Comparison of ENCODE assay signal across 1 cellular context in genomic region chr7:152463714-152464311, GRCh38.
TF ChIP-seq lines count a peak whose summit lies in the region.

No MANE protein-coding gene starts in this region.

TF ChIP-seq in HepG2, 621 proteins besides CTCF, POLR2A, EP300 and RAD21 (continued from another document):
- TF ChIP-seq, protein P1, sequence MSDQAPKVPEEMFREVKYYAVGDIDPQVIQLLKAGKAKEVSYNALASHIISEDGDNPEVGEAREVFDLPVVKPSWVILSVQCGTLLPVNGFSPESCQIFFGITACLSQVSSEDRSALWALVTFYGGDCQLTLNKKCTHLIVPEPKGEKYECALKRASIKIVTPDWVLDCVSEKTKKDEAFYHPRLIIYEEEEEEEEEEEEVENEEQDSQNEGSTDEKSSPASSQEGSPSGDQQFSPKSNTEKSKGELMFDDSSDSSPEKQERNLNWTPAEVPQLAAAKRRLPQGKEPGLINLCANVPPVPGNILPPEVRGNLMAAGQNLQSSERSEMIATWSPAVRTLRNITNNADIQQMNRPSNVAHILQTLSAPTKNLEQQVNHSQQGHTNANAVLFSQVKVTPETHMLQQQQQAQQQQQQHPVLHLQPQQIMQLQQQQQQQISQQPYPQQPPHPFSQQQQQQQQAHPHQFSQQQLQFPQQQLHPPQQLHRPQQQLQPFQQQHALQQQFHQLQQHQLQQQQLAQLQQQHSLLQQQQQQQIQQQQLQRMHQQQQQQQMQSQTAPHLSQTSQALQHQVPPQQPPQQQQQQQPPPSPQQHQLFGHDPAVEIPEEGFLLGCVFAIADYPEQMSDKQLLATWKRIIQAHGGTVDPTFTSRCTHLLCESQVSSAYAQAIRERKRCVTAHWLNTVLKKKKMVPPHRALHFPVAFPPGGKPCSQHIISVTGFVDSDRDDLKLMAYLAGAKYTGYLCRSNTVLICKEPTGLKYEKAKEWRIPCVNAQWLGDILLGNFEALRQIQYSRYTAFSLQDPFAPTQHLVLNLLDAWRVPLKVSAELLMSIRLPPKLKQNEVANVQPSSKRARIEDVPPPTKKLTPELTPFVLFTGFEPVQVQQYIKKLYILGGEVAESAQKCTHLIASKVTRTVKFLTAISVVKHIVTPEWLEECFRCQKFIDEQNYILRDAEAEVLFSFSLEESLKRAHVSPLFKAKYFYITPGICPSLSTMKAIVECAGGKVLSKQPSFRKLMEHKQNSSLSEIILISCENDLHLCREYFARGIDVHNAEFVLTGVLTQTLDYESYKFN (CRISPR knock-in tag; conservative IDR thresholded peaks at IDR 0.05), result peak; percentile 43
- TF ChIP-seq CCDC6 (CRISPR knock-in tag; IDR thresholded peaks at IDR 0.05) (no peak), SP4 (CRISPR knock-in tag; IDR thresholded peaks at IDR 0.05) (peak; percentile 97), HCFC1 (IDR thresholded peaks at IDR 0.05; ENCODE audit: low read depth, low read length) (peak; percentile 30; the same call in 1 of the 2 replicates), NR1H2 (CRISPR knock-in tag; IDR thresholded peaks at IDR 0.05; ENCODE audit: borderline replicate concordance, low read depth) (peak; percentile 13; the same call in 1 of the 2 replicates), ELF3 (CRISPR knock-in tag; IDR thresholded peaks at IDR 0.05) (peak; percentile 80; the same call in 1 of the 2 replicates), ZNF329 (CRISPR knock-in tag; IDR thresholded peaks at IDR 0.05; ENCODE audit: low read depth) (0 out of 2 replicates have a peak, but pooled peaks have one; percentile 75), CBX1 (IDR thresholded peaks at IDR 0.05; ENCODE audit: low read depth) (peak; percentile 46), FOXK1 (CRISPR knock-in tag; IDR thresholded peaks at IDR 0.05; ENCODE audit: borderline replicate concordance, low read depth) (peak; percentile 51; the same call in 1 of the 2 replicates), THAP11 (CRISPR knock-in tag; IDR thresholded peaks at IDR 0.05) (peak; percentile 71), ZNF333 (CRISPR knock-in tag; IDR thresholded peaks at IDR 0.05; ENCODE audit: borderline replicate concordance) (no peak), KDM6A (CRISPR knock-in tag; IDR thresholded peaks at IDR 0.05; ENCODE audit: low read depth) (0 out of 2 replicates have a peak, but pooled peaks have one; percentile 8), ZNF770 (CRISPR knock-in tag; IDR thresholded peaks at IDR 0.05) (peak; percentile 43), MAZ (IDR thresholded peaks at IDR 0.05; ENCODE audit: borderline replicate concordance, low read depth, low read length) (peak; percentile 93), MAZ (CRISPR knock-in tag; IDR thresholded peaks at IDR 0.05; ENCODE audit: low read depth) (peak; percentile 85), SAP130 (CRISPR knock-in tag; IDR thresholded peaks at IDR 0.05; ENCODE audit: low read depth) (peak; percentile 93), MTERF4 (CRISPR knock-in tag; IDR thresholded peaks at IDR 0.05) (0 out of 2 replicates have a peak, but pooled peaks have one; percentile 22), ZSCAN31 (CRISPR knock-in tag; IDR thresholded peaks at IDR 0.05; ENCODE audit: low read depth) (no peak), ZNF263 (CRISPR knock-in tag; IDR thresholded peaks at IDR 0.05) (no peak), RXRB (CRISPR knock-in tag; IDR thresholded peaks at IDR 0.05; ENCODE audit: borderline replicate concordance) (peak; percentile 25; the same call in 1 of the 2 replicates), ZNF788 (CRISPR knock-in tag; IDR thresholded peaks at IDR 0.05; ENCODE audit: borderline replicate concordance) (peak; percentile 48; the same call in 1 of the 2 replicates), YY1 (IDR thresholded peaks at IDR 0.05; ENCODE audit: insufficient read depth, insufficient replicate concordance, low read depth, low read length) (peak; percentile 22)
- TF ChIP-seq, protein P2, sequence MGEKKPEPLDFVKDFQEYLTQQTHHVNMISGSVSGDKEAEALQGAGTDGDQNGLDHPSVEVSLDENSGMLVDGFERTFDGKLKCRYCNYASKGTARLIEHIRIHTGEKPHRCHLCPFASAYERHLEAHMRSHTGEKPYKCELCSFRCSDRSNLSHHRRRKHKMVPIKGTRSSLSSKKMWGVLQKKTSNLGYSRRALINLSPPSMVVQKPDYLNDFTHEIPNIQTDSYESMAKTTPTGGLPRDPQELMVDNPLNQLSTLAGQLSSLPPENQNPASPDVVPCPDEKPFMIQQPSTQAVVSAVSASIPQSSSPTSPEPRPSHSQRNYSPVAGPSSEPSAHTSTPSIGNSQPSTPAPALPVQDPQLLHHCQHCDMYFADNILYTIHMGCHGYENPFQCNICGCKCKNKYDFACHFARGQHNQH (CRISPR knock-in tag; IDR thresholded peaks at IDR 0.05), result peak; percentile 17; the same call in 1 of the 2 replicates
- TF ChIP-seq, protein P3, sequence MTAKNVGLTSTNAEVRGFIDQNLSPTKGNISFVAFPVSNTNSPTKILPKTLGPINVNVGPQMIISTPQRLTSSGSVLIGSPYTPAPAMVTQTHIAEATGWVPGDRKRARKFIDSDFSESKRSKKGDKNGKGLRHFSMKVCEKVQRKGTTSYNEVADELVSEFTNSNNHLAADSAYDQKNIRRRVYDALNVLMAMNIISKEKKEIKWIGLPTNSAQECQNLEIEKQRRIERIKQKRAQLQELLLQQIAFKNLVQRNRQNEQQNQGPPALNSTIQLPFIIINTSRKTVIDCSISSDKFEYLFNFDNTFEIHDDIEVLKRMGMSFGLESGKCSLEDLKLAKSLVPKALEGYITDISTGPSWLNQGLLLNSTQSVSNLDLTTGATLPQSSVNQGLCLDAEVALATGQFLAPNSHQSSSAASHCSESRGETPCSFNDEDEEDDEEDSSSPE (CRISPR knock-in tag; IDR thresholded peaks at IDR 0.05), result peak; percentile 28
- TF ChIP-seq, protein P4, sequence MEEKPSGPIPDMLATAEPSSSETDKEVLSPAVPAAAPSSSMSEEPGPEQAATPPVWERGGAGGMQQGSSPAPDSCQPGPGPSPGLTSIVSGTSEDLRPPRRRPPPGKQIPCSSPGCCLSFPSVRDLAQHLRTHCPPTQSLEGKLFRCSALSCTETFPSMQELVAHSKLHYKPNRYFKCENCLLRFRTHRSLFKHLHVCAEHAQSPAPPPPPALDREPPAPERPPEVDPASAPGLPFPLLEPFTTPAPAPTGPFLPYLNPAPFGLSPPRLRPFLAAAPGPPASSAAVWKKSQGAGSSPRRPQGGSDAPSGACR (CRISPR knock-in tag; IDR thresholded peaks at IDR 0.05), result peak; percentile 26; the same call in 1 of the 2 replicates
- TF ChIP-seq, protein P5, sequence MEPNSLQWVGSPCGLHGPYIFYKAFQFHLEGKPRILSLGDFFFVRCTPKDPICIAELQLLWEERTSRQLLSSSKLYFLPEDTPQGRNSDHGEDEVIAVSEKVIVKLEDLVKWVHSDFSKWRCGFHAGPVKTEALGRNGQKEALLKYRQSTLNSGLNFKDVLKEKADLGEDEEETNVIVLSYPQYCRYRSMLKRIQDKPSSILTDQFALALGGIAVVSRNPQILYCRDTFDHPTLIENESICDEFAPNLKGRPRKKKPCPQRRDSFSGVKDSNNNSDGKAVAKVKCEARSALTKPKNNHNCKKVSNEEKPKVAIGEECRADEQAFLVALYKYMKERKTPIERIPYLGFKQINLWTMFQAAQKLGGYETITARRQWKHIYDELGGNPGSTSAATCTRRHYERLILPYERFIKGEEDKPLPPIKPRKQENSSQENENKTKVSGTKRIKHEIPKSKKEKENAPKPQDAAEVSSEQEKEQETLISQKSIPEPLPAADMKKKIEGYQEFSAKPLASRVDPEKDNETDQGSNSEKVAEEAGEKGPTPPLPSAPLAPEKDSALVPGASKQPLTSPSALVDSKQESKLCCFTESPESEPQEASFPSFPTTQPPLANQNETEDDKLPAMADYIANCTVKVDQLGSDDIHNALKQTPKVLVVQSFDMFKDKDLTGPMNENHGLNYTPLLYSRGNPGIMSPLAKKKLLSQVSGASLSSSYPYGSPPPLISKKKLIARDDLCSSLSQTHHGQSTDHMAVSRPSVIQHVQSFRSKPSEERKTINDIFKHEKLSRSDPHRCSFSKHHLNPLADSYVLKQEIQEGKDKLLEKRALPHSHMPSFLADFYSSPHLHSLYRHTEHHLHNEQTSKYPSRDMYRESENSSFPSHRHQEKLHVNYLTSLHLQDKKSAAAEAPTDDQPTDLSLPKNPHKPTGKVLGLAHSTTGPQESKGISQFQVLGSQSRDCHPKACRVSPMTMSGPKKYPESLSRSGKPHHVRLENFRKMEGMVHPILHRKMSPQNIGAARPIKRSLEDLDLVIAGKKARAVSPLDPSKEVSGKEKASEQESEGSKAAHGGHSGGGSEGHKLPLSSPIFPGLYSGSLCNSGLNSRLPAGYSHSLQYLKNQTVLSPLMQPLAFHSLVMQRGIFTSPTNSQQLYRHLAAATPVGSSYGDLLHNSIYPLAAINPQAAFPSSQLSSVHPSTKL (CRISPR knock-in tag; IDR thresholded peaks at IDR 0.05), result peak; percentile 16
- TF ChIP-seq, protein P6, sequence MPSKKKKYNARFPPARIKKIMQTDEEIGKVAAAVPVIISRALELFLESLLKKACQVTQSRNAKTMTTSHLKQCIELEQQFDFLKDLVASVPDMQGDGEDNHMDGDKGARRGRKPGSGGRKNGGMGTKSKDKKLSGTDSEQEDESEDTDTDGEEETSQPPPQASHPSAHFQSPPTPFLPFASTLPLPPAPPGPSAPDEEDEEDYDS (CRISPR knock-in tag; IDR thresholded peaks at IDR 0.05), result 0 out of 2 replicates have a peak, but pooled peaks have one; percentile 36
